18 cellular contexts compared by ENCODE assay signal in genomic region chr17:36720131-36720530, GRCh38.
DNase-seq lines count a peak whose midpoint lies in the region; ATAC-seq lines count a peak whose summit lies in the region.
"Had no signal": no experiment of that assay in that cellular context is flagged by ENCODE, and none has a peak within 500 bp of the region (broad histone marks: within the 10 kb centered on the region; RNA-seq: fewer than 3 reads in every experiment).

No MANE protein-coding gene starts in this region.

- no peaks in the 10 kb centered on the region for H3K36me3 Mint-ChIP-seq in activated naive CD4-positive, alpha-beta T cell treated with anti-CD3 and anti-CD28 coated beads, Interleukin-2, amount 10 ng/mL, durations not matched to agents 7 days and 5 days
- no peaks in the 10 kb centered on the region for H3K36me3 Mint-ChIP-seq in activated naive CD4-positive, alpha-beta T cell treated with anti-CD3 and anti-CD28 coated beads for 36 hours (ENCODE audit: low read depth)
- H3K36me3 Mint-ChIP-seq in activated naive CD8-positive, alpha-beta T cell treated with anti-CD3 and anti-CD28 coated beads, Interleukin-2, amount 50 U/mL, for 24 hours (ENCODE audit: low read depth) = no peaks in the 10 kb centered on the region
- H3K36me3 Mint-ChIP-seq: CD14-positive monocyte had no signal

- intact Hi-C loops in activated naive CD4-positive, alpha-beta T cell treated with anti-CD3 and anti-CD28 coated beads for 36 hours (cut with micrococcal nuclease) = loop anchor here (2.0 to 5.0 kb wide), 3 partner anchors 45 to 173 kb away; no protein-coding TSS in a partner anchor

- H3K4me3 Mint-ChIP-seq in activated naive CD4-positive, alpha-beta T cell treated with anti-CD3 and anti-CD28 coated beads, Interleukin-2, amount 10 ng/mL, durations not matched to agents 7 days and 5 days = no peak overlapping the region
- no peak overlapping the region for H3K4me3 Mint-ChIP-seq in activated naive CD4-positive, alpha-beta T cell treated with anti-CD3 and anti-CD28 coated beads for 36 hours
- no peak overlapping the region for H3K4me3 Mint-ChIP-seq in activated naive CD8-positive, alpha-beta T cell treated with anti-CD3 and anti-CD28 coated beads, Interleukin-2, amount 50 U/mL, for 24 hours
- H3K4me3 Mint-ChIP-seq: CD14-positive monocyte had no signal

- CTCF ChIA-PET in activated naive CD4-positive, alpha-beta T cell treated with anti-CD3 and anti-CD28 coated beads, Interleukin-2, amount 10 ng/mL, durations not matched to agents 7 days and 5 days (lab: Charles Lee) = interaction anchor here (1.8 kb wide), 1 partner anchor 13 kb away, joined by 4 read pairs; no protein-coding TSS in a partner anchor
- CTCF ChIA-PET in activated naive CD4-positive, alpha-beta T cell treated with anti-CD3 and anti-CD28 coated beads for 36 hours (lab: Charles Lee) = interaction anchor here (0.8 to 1.9 kb wide), 3 partner anchors 38 to 117 kb away, joined by 3 to 6 read pairs (median 4); no protein-coding TSS in a partner anchor

- H3K4me1 Mint-ChIP-seq in activated naive CD4-positive, alpha-beta T cell treated with anti-CD3 and anti-CD28 coated beads, Interleukin-2, amount 10 ng/mL, durations not matched to agents 7 days and 5 days = peaks cover 40% of the 10 kb centered on the region
- H3K4me1 Mint-ChIP-seq in activated naive CD4-positive, alpha-beta T cell treated with anti-CD3 and anti-CD28 coated beads for 36 hours (ENCODE audit: low read depth) = peaks cover 24% of the 10 kb centered on the region
- peaks cover 47% of the 10 kb centered on the region for H3K4me1 Mint-ChIP-seq in activated naive CD8-positive, alpha-beta T cell treated with anti-CD3 and anti-CD28 coated beads, Interleukin-2, amount 50 U/mL, for 24 hours

- ATAC-seq in activated naive CD8-positive, alpha-beta T cell treated with anti-CD3 and anti-CD28 coated beads, Interleukin-2, amount 50 U/mL, for 24 hours = no peak
- no peak for ATAC-seq in GM19324 (IDR thresholded peaks at IDR 0.05; ENCODE audit: low FRiP score, unreplicated experiment)
- no peak for ATAC-seq in GM21717 (IDR thresholded peaks at IDR 0.05; ENCODE audit: unreplicated experiment)

- peaks cover 3% of the 10 kb centered on the region for H3K27me3 Mint-ChIP-seq in activated naive CD4-positive, alpha-beta T cell treated with anti-CD3 and anti-CD28 coated beads, Interleukin-2, amount 10 ng/mL, durations not matched to agents 7 days and 5 days
- H3K27me3 Mint-ChIP-seq in activated naive CD4-positive, alpha-beta T cell treated with anti-CD3 and anti-CD28 coated beads for 36 hours (ENCODE audit: low read depth) = no peaks in the 10 kb centered on the region
- peaks cover 2% of the 10 kb centered on the region for H3K27me3 Mint-ChIP-seq in activated naive CD8-positive, alpha-beta T cell treated with anti-CD3 and anti-CD28 coated beads, Interleukin-2, amount 50 U/mL, for 24 hours

- H3K9me3 Mint-ChIP-seq in activated naive CD4-positive, alpha-beta T cell treated with anti-CD3 and anti-CD28 coated beads, Interleukin-2, amount 10 ng/mL, durations not matched to agents 7 days and 5 days = no peaks in the 10 kb centered on the region
- no peaks in the 10 kb centered on the region for H3K9me3 Mint-ChIP-seq in activated naive CD4-positive, alpha-beta T cell treated with anti-CD3 and anti-CD28 coated beads for 36 hours
- no peaks in the 10 kb centered on the region for H3K9me3 Mint-ChIP-seq in activated naive CD8-positive, alpha-beta T cell treated with anti-CD3 and anti-CD28 coated beads, Interleukin-2, amount 50 U/mL, for 24 hours

- peak overlapping the region; percentile 97 for H3K27ac Mint-ChIP-seq in activated naive CD4-positive, alpha-beta T cell treated with anti-CD3 and anti-CD28 coated beads, Interleukin-2, amount 10 ng/mL, durations not matched to agents 7 days and 5 days
- H3K27ac Mint-ChIP-seq in activated naive CD4-positive, alpha-beta T cell treated with anti-CD3 and anti-CD28 coated beads for 36 hours = no peak overlapping the region
- peak overlapping the region; percentile 13 for H3K27ac Mint-ChIP-seq in activated naive CD8-positive, alpha-beta T cell treated with anti-CD3 and anti-CD28 coated beads, Interleukin-2, amount 50 U/mL, for 24 hours

- DNase-seq in activated naive CD4-positive, alpha-beta T cell treated with anti-CD3 and anti-CD28 coated beads, Interleukin-2, amount 10 ng/mL, durations not matched to agents 7 days and 5 days = no peak
- no peak for DNase-seq in activated naive CD4-positive, alpha-beta T cell treated with anti-CD3 and anti-CD28 coated beads for 36 hours
- DNase-seq in SK-N-DZ (ENCODE audit: low spot score) = peak; percentile 66
- no peak for DNase-seq in activated naive CD8-positive, alpha-beta T cell treated with anti-CD3 and anti-CD28 coated beads, Interleukin-2, amount 50 U/mL, for 24 hours
- DNase-seq in HT-29 (ENCODE audit: low spot score) = no peak
- DNase-seq in medulla oblongata (ENCODE audit: extremely low spot score) = no peak
- DNase-seq: COR-L47, DMS 273 treated with DMSO at 0.1 percent for 48 hours, DND-41, NCI-H1092 treated with DMSO at 0.1 percent for 48 hours, NCI-H187, NCI-H2107, NCI-H510A, NCI-H774, SHP77 had no signal
